Comparison of ENCODE assay signal across 1 cellular context in genomic region chr20:37193821-37194220, GRCh38.
TF ChIP-seq lines count a peak whose summit lies in the region.

No MANE protein-coding gene starts in this region.

TF ChIP-seq in HepG2, 621 proteins besides CTCF, POLR2A, EP300 and RAD21:
- TF ChIP-seq HNF4A (CRISPR knock-in tag; IDR thresholded peaks at IDR 0.05) (no peak), MTERF4 (CRISPR knock-in tag; IDR thresholded peaks at IDR 0.05) (peak; percentile 32; the same call in 1 of the 2 replicates), HES4 (CRISPR knock-in tag; IDR thresholded peaks at IDR 0.05; ENCODE audit: borderline replicate concordance) (0 out of 2 replicates have a peak, but pooled peaks have one; percentile 39), EED (CRISPR knock-in tag; IDR thresholded peaks at IDR 0.05) (0 out of 2 replicates have a peak, but pooled peaks have one; percentile 56), ZNF331 (CRISPR knock-in tag; IDR thresholded peaks at IDR 0.05) (no peak), SP5 (CRISPR knock-in tag; IDR thresholded peaks at IDR 0.05; ENCODE audit: borderline replicate concordance, low read depth) (no peak), THRA (CRISPR knock-in tag; IDR thresholded peaks at IDR 0.05; ENCODE audit: borderline replicate concordance) (no peak), SIX1 (CRISPR knock-in tag; IDR thresholded peaks at IDR 0.05; ENCODE audit: borderline replicate concordance) (no peak), HOXA7 (CRISPR knock-in tag; IDR thresholded peaks at IDR 0.05) (no peak), NFIB (CRISPR knock-in tag; IDR thresholded peaks at IDR 0.05; ENCODE audit: borderline replicate concordance) (0 out of 2 replicates have a peak, but pooled peaks have one; percentile 14), ZNF280B (CRISPR knock-in tag; IDR thresholded peaks at IDR 0.05; ENCODE audit: borderline replicate concordance) (0 out of 2 replicates have a peak, but pooled peaks have one; percentile 29)
